14 cellular contexts compared by ENCODE assay signal in the genomic region with DNA sequence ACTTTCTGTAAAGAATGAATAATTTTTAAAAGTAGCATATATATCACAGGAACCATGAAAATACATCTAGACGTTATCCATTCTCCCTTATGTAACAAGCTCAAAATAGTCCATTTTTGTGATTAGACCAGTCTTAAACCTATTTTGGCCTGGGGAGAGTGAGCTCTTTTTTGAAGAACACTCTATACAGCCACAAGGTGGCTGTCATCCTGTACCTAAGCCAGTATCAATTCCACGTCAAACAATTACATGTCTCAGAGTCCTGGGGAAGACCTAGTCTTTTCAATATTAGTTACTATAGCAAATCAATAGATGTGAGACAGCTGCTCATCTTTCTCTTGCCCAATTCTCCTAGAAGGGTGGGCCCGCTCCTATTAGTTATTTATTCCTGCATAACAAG. TPM values are rescaled to one million over a fixed set of nuclear protein-coding genes. Genes with fewer than 3 reads are reported as not detected.
DNase-seq lines count a peak whose midpoint lies in the region; ATAC-seq lines count a peak whose summit lies in the region.
"Had no signal": no experiment of that assay in that cellular context is flagged by ENCODE, and none has a peak within 500 bp of the region (broad histone marks: within the 10 kb centered on the region; RNA-seq: fewer than 3 reads in every experiment).

No MANE protein-coding gene starts in this region.

- DNase-seq in NCI-H2196 (lab: John Stamatoyannopoulos, UW; ENCODE audit: unreplicated experiment) (peak; percentile 4), NCI-H2196 treated with DMSO at 0.1 percent for 48 hours (lab: John Stamatoyannopoulos, UW; ENCODE audit: unreplicated experiment) (no peak), SK-MEL-5 (ENCODE audit: low read depth, low spot score) (peak; percentile 20), lung microvascular endothelial cell (ENCODE audit: low read depth in 2 of 2) (peak; percentile 2 to 28), NAMALWA (ENCODE audit: low spot score) (no peak), NCI-H524 treated with DMSO at 0.1 percent for 48 hours (lab: John Stamatoyannopoulos, UW) (no peak)
- DNase-seq: Caco-2, cerebellar nuclear complex, mucosa of descending colon, NCI-H1092, NCI-H510A, spleen had no signal

- in situ Hi-C loops in SK-MEL-5 (cut with HindIII; ENCODE audit: low pct_unique_long_range_greater_than_20kb, low sequenced_read_pairs), result no loop called here

- peak; percentile 59 for ATAC-seq in HG02588 (IDR thresholded peaks at IDR 0.05; ENCODE audit: unreplicated experiment)
- ATAC-seq in HG02970 (IDR thresholded peaks at IDR 0.05; ENCODE audit: low FRiP score, unreplicated experiment), result no peak
- ATAC-seq: mucosa of descending colon had no signal

RNA-seq across cellular contexts. Expression of a gene that starts 28.4 kb away (rescaled TPM):
- 17.4 and 17.8 TPM in 2 replicates for total RNA-seq in SK-MEL-5 (2014; rRNA removed; shearing (Covaris generic))
- polyA plus RNA-seq in SK-MEL-5 (2015; cell fraction: cytosol; rRNA removed), result 14.3 and 17.8 TPM in 2 replicates
- polyA plus RNA-seq in SK-MEL-5 (2015; cell fraction: nucleus; rRNA removed), result 26.6 and 32.0 TPM in 2 replicates
- total RNA-seq in lung microvascular endothelial cell, result 4.0 and 6.8 TPM in 2 replicates

RNA-seq across cellular contexts. Expression of a gene that starts 48.1 kb away (rescaled TPM):
- total RNA-seq in SK-MEL-5 (2014; rRNA removed; shearing (Covaris generic)), result 29.0 and 32.5 TPM in 2 replicates
- 16.7 and 19.3 TPM in 2 replicates for polyA plus RNA-seq in SK-MEL-5 (2015; cell fraction: cytosol; rRNA removed)
- 21.0 and 21.7 TPM in 2 replicates for polyA plus RNA-seq in SK-MEL-5 (2015; cell fraction: nucleus; rRNA removed)
- 12.3 and 12.9 TPM in 2 replicates for total RNA-seq in lung microvascular endothelial cell

Comparison
In these comparisons a context has a peak if more than half of its experiments do, and no peak if none do; other contexts are left out.
1. DNase-seq: peak in NCI-H2196 (single experiment), SK-MEL-5 (single experiment) and lung microvascular endothelial cell (2 of 2); none in NCI-H2196 treated with DMSO at 0.1 percent for 48 hours (single experiment), NAMALWA (single experiment) and NCI-H524 treated with DMSO at 0.1 percent for 48 hours (single experiment).